8 cellular contexts compared by ENCODE assay signal in the genomic region with DNA sequence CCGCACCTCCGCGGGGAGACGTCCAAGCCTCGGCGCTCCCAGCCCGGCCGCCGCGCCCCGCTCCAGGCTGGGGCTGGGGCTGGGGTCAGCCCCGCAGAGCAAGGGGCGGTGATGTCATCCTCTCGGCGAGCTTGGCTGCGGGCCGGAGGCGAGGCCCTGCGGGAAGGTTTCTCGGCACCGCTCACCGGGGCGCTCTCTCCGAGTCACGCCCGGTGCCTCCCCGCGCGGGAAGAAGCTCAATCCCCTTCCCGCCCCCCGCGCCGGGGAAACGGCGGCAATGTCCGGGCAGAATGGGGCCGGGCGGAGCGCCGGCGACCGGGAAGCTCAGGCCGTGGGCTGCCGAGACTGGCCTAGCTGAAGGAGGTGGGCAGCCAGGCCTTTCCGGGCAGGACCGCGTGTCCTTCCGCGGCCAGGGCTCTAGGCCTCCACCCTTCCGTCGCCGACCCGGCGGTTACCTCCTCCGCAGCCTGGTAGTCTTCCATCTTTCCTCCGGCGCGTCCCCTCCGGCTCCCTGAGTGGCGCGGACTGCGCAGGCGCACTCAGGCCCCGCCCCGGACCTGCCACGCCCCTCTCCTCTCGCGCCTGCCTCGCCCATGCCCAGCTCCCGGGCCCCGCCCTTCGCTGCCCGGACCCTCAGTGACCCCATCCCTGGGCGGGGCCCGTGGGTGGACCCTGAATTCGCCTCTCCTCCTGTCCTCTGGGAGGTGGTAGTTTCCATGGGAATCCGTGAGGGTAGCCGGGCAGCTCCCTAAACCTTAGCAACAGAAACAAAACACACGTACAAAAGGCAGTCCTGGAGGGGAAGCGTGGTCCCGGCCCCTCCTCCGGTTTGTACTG. TPM values are rescaled to one million over a fixed set of nuclear protein-coding genes. Genes with fewer than 3 reads are reported as not detected.
DNase-seq lines count a peak whose midpoint lies in the region; ATAC-seq, FAIRE-seq and TF ChIP-seq lines count a peak whose summit lies in the region.

DYNLT1 (minus strand) TSS at position 517 of the 837 bp plus-strand sequence; CDS start at position 482, 35 bp downstream.

- H3K4me3 ChIP-seq in BLaER1: peak within 1 kb of the TSS; percentile 99
- H3K4me3 ChIP-seq in HepG2 (replicated peaks in 1 of 3; ENCODE audit: insufficient read depth in 1 of 3, low read depth in 2 of 3, low read length in 3 of 3): peak within 1 kb of the TSS; percentile 79 to 96 (median 91)

- POLR2A ChIA-PET in HepG2 (lab: Yijun Ruan, JAX): interaction anchor here (0.6 to 1.9 kb wide), 9 partner anchors 9 to 229 kb away, joined by 3 to 10 read pairs (median 3); partner anchors contain the start of gene EZR

- H3K79me2 ChIP-seq in HepG2 (ENCODE audit: insufficient read depth, low read length): peaks cover 20% of the 10 kb centered on the region

- TF ChIP-seq CTCF in HepG2 (CRISPR knock-in tag; IDR thresholded peaks at IDR 0.05): peak; percentile 42; the same call in 1 of the 2 replicates

- H3K9me3 ChIP-seq in BLaER1 (no peaks in the 10 kb centered on the region), HepG2 (ENCODE audit: low read length) (no peaks in the 10 kb centered on the region)

- peak; percentile 80 for FAIRE-seq in HepG2 (lab: Jason Lieb, UNC)

- TF ChIP-seq EP300 in HepG2 (IDR thresholded peaks at IDR 0.05; ENCODE audit: low read depth in 2 of 2, low read length in 2 of 2) (peak in 1 of 2 experiments; percentile 40; a peak in 1 of 4 replicates), HepG2 (CRISPR knock-in tag; IDR thresholded peaks at IDR 0.05; ENCODE audit: borderline replicate concordance) (0 out of 2 replicates have a peak, but pooled peaks have one; percentile 14)

- WGBS in HepG2 (ENCODE audit: low lambda C conversion rate): 2% methylated on average over 25 of the region's 82 CpGs

- TF ChIP-seq POLR2A in HepG2 (IDR thresholded peaks at IDR 0.05; ENCODE audit: insufficient read depth in 1 of 2, low read depth in 2 of 2, low read length in 2 of 2): peak; percentile 93 to 98

- peak within 1 kb of the TSS; percentile 20 for H2AFZ ChIP-seq in HepG2 (ENCODE audit: low read length)

- H3K4me1 ChIP-seq in BLaER1 (peaks cover 32% of the 10 kb centered on the region), HepG2 (ENCODE audit: insufficient read depth, low read length) (peaks cover 49% of the 10 kb centered on the region)

- peak; percentile 61 for TF ChIP-seq RAD21 in HepG2 (CRISPR knock-in tag; IDR thresholded peaks at IDR 0.05)

- peaks cover 11% of the 10 kb centered on the region; the same call in 1 of the 2 replicates for H3K27me3 ChIP-seq in BLaER1
- peaks cover 2 to 20% of the 10 kb centered on the region in 2 experiments; a peak in 3 of 5 replicates for H3K27me3 ChIP-seq in HepG2 (ENCODE audit: control insufficient read depth in 1 of 2, insufficient read depth in 2 of 2, low read length in 2 of 2)

- CTCF ChIA-PET in HepG2 (lab: Yijun Ruan, JAX; ENCODE audit: low intra/inter-chr PET ratio, low total read pairs): no interaction called here

- ATAC-seq in HG03439 (IDR thresholded peaks at IDR 0.05; ENCODE audit: unreplicated experiment): peak; percentile 67
- peak; percentile 86 for ATAC-seq in HepG2

- in situ Hi-C loops in HepG2 (cut with HindIII; ENCODE audit: extremely low pct_ligation_motif_present, low pct_unique_long_range_greater_than_20kb): no loop called here

- H3K27ac ChIP-seq in BLaER1 (peak within 1 kb of the TSS; percentile 84), HepG2 (ENCODE audit: extremely low read length, insufficient read depth, low read length) (peak within 1 kb of the TSS; percentile 67)

- H3K4me2 ChIP-seq in BLaER1 (peak within 1 kb of the TSS; percentile 92), HepG2 (ENCODE audit: low read depth, low read length) (peak within 1 kb of the TSS; percentile 91)

- TSS peak; percentile 66 for BruUV-seq in HepG2 (replicated peaks; lab: Mats Ljungman, UMichigan)

- intact Hi-C loops in HepG2 (cut with micrococcal nuclease; ENCODE audit: unreplicated experiment): loop anchor here (10.0 kb wide), 1 partner anchor 1120 kb away; the partner anchor contains the start of gene ACAT2

- H4K20me1 ChIP-seq in BLaER1: peaks cover 52% of the 10 kb centered on the region
- H4K20me1 ChIP-seq in HepG2 (ENCODE audit: insufficient read depth, low read length): no peaks in the 10 kb centered on the region; the same call in 1 of the 2 replicates

- DNase-seq in GM19238 (ENCODE audit: insufficient read length, low spot score) (peak; percentile 84), NCI-H526 treated with DMSO at 0.1 percent for 48 hours (lab: John Stamatoyannopoulos, UW) (peak; percentile 95), dermis blood vessel endothelial cell (peak; percentile 93), HepG2 (ENCODE audit: low spot score) (peak; percentile 90)
- peak; percentile 74 to 77 for DNase-seq in activated CD4-positive, alpha-beta T cell treated with anti-CD3 and anti-CD28 coated beads, Interleukin-2, amount 50 U/mL, for 4 hours
- peak; percentile 88 for DNase-seq in stimulated activated CD4-positive, alpha-beta T cell treated with anti-CD3 and anti-CD28 coated beads, Interleukin-4, amount 100 ng/mL, for 1 hour

- H3K9ac ChIP-seq in BLaER1 (peak within 1 kb of the TSS; percentile 87), HepG2 (ENCODE audit: insufficient read depth, low read depth, low read length) (peak within 1 kb of the TSS; percentile 93)

- peaks cover 18% of the 10 kb centered on the region for H3K36me3 ChIP-seq in BLaER1
- no peaks in the 10 kb centered on the region for H3K36me3 ChIP-seq in HepG2 (replicated peaks in 1 of 2; ENCODE audit: control insufficient read depth in 1 of 2, insufficient read depth in 2 of 2, low read length in 2 of 2)

TF ChIP-seq in HepG2, 621 proteins besides CTCF, POLR2A, EP300 and RAD21 (continues in another document):
- TF ChIP-seq ZNF547 (CRISPR knock-in tag; IDR thresholded peaks at IDR 0.05): peak; percentile 94
- peak; percentile 61; the same call in 1 of the 2 replicates for TF ChIP-seq MED13 (CRISPR knock-in tag; IDR thresholded peaks at IDR 0.05)
- TF ChIP-seq FOXK2 (IDR thresholded peaks at IDR 0.05): no peak; the same call in 1 of the 2 replicates
- TF ChIP-seq ZNF232 (CRISPR knock-in tag; IDR thresholded peaks at IDR 0.05; ENCODE audit: borderline replicate concordance): peak; percentile 85; the same call in 1 of the 2 replicates
- no peak for TF ChIP-seq ZFP36L2 (CRISPR knock-in tag; IDR thresholded peaks at IDR 0.05)
- TF ChIP-seq, protein P1, sequence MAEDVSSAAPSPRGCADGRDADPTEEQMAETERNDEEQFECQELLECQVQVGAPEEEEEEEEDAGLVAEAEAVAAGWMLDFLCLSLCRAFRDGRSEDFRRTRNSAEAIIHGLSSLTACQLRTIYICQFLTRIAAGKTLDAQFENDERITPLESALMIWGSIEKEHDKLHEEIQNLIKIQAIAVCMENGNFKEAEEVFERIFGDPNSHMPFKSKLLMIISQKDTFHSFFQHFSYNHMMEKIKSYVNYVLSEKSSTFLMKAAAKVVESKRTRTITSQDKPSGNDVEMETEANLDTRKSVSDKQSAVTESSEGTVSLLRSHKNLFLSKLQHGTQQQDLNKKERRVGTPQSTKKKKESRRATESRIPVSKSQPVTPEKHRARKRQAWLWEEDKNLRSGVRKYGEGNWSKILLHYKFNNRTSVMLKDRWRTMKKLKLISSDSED (CRISPR knock-in tag; IDR thresholded peaks at IDR 0.05): no peak
- TF ChIP-seq HOXA3 (CRISPR knock-in tag; IDR thresholded peaks at IDR 0.05): peak; percentile 81
- no peak for TF ChIP-seq NR3C1 (CRISPR knock-in tag; IDR thresholded peaks at IDR 0.05)
- TF ChIP-seq SP140L (CRISPR knock-in tag; IDR thresholded peaks at IDR 0.05; ENCODE audit: borderline replicate concordance): no peak; the same call in 1 of the 2 replicates
- peak; percentile 51; the same call in 1 of the 2 replicates for TF ChIP-seq ZNF839 (CRISPR knock-in tag; IDR thresholded peaks at IDR 0.05; ENCODE audit: borderline replicate concordance)

RNA-seq across cellular contexts. Expression of gene DYNLT1, which starts in this region (rescaled TPM):
- 68.1 and 80.2 TPM in 2 replicates for total RNA-seq in dermis blood vessel endothelial cell
- 108 and 144 TPM in 2 replicates for total RNA-seq in HepG2 (2016; rRNA removed; fragmentation: Illumina TruSeq; extraction: Trizol)
- total RNA-seq in HepG2 (2016; cell fraction: cytosol; rRNA removed; fragmentation: Illumina TruSeq; extraction: Trizol; ENCODE audit: low read depth): 61.3 and 63.2 TPM in 2 replicates
- total RNA-seq in HepG2 (2016; cell fraction: insoluble cytoplasmic fraction; rRNA removed; fragmentation: Illumina TruSeq; extraction: Trizol): 106 and 153 TPM in 2 replicates
- total RNA-seq in HepG2 (2016; cell fraction: membrane; rRNA removed; fragmentation: Illumina TruSeq; extraction: Trizol): 66.8 and 68.4 TPM in 2 replicates
- total RNA-seq in HepG2 (2016; cell fraction: nucleus; rRNA removed; fragmentation: Illumina TruSeq; extraction: Trizol): 46.1 and 46.5 TPM in 2 replicates
- 152 and 171 TPM in 2 replicates for polyA plus RNA-seq in HepG2 (2011; rRNA removed)
- 96.9 and 144 TPM in 2 replicates for polyA plus RNA-seq in HepG2 (2011; cell fraction: cytosol; rRNA removed)
- 55.7 and 80.2 TPM in 2 replicates for polyA plus RNA-seq in HepG2 (2011; cell fraction: nucleus; rRNA removed)
- polyA plus RNA-seq in HepG2 (2012): 121 and 122 TPM in 2 replicates
- 51.0 and 56.6 TPM in 2 replicates for polyA plus RNA-seq in HepG2 (2016; cell fraction: cytosol; fragmentation: Illumina TruSeq; extraction: Trizol; ENCODE audit: low read depth)
- 155 and 168 TPM in 2 replicates for polyA plus RNA-seq in HepG2 (2016; cell fraction: insoluble cytoplasmic fraction; fragmentation: Illumina TruSeq; extraction: Trizol; ENCODE audit: low read depth)
- polyA plus RNA-seq in HepG2 (2016; cell fraction: membrane; fragmentation: Illumina TruSeq; extraction: Trizol; ENCODE audit: low read depth): 61.5 and 63.6 TPM in 2 replicates
- polyA plus RNA-seq in HepG2 (2016; cell fraction: nucleus; fragmentation: Illumina TruSeq; extraction: Trizol; ENCODE audit: insufficient read depth, low read depth): 102 and 103 TPM in 2 replicates
- polyA minus RNA-seq in HepG2 (2011; rRNA and poly(A)+ RNA removed; ENCODE audit: low replicate concordance): 81.1 TPM in 2 replicates
- polyA minus RNA-seq in HepG2 (2011; cell fraction: cytosol; rRNA and poly(A)+ RNA removed): 19.5 and 25.9 TPM in 2 replicates
- 19.4 and 32.6 TPM in 2 replicates for polyA minus RNA-seq in HepG2 (2011; cell fraction: nucleus; rRNA and poly(A)+ RNA removed)

Comparison
In these comparisons a context has a peak if more than half of its experiments do, and no peak if none do; other contexts are left out.
1. Peak in every context shown above with its lines: DNase-seq, ATAC-seq, H3K4me3 ChIP-seq and H3K27ac ChIP-seq.